In the genomic region with DNA sequence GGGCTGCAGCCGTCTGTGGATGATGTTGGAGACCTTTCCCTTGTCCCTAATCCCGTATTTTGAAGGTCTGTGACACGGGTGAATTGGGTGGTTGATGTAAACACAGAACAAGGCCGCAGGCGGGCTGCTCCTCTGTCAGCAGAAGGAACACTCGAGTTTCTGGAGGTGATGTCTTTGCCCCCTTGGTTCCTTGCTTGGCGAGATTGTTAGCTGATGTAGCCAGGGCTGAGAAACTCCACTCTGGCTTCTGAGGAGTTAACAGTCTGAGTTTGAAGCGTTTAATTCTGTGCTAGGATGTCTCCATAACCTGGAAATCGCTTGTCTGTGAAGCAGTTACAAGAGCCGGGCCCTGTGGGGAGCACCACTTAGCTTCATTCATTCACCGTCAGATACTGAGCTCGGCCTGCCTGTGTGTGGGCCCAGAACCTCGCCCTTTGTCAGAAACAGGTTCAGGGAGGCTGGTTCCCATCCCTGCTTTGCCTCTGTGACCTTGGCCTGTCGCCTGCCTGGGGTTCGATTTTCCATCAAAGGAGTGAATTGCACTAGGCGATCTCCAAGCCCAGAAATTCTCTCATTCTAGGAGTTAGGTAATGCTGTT, we compare ENCODE assay signal across 8 cellular contexts. TPM values are rescaled to one million over a fixed set of nuclear protein-coding genes. Genes with fewer than 3 reads are reported as not detected.
DNase-seq lines count a peak whose midpoint lies in the region; ATAC-seq, FAIRE-seq and TF ChIP-seq lines count a peak whose summit lies in the region.

No MANE protein-coding gene starts in this region.

- POLR2A ChIA-PET in CD4-positive, alpha-beta T cell (lab: Charles Lee): interaction anchor here (0.9 to 3.6 kb wide), 9 partner anchors 10 to 448 kb away, joined by 3 to 67 read pairs (median 7); a partner anchor contains a TSS

- no peak for DNase-seq in CD4-positive, alpha-beta T cell
- DNase-seq in LNCaP clone FGC (ENCODE audit: low read depth): no peak
- no peak for DNase-seq in kidney
- no peak for DNase-seq in stimulated activated naive B cell treated with anti-CD40 and anti-IgM and Interleukin-4, amounts not matched to agents 10 μg/mL and 1 μg/mL and 100 μg/mL, for 72 hours
- DNase-seq in HTR-8/SVneo (ENCODE audit: insufficient read length, low spot score): no peak
- no peak for DNase-seq in cerebellum (ENCODE audit: low spot score)
- no peak for DNase-seq in NCI-H510A treated with DMSO at 0.1 percent for 48 hours (lab: John Stamatoyannopoulos, UW)

- H3K4me1 Mint-ChIP-seq in CD4-positive, alpha-beta T cell (ENCODE audit: low read depth): peaks cover 38% of the 10 kb centered on the region
- peaks cover 52% of the 10 kb centered on the region for H3K4me1 Mint-ChIP-seq in brain
- peaks cover 17 to 30% of the 10 kb centered on the region in 2 donors for H3K4me1 Mint-ChIP-seq in stimulated activated naive B cell treated with anti-CD40 and anti-IgM and Interleukin-4, amounts not matched to agents 10 μg/mL and 1 μg/mL and 100 μg/mL, for 72 hours

- no peak overlapping the region for H3K27ac ChIP-seq in CD4-positive, alpha-beta T cell (ENCODE audit: low read depth, low read length)
- no peak overlapping the region for H3K27ac ChIP-seq in kidney (ENCODE audit: low read depth in 2 of 2, low read length in 2 of 2)

- peak overlapping the region; percentile 97 for H3K27ac Mint-ChIP-seq in CD4-positive, alpha-beta T cell
- peak overlapping the region; percentile 87 to 98 (median 96) for H3K27ac Mint-ChIP-seq in brain
- peak overlapping the region; percentile 96 for H3K27ac Mint-ChIP-seq in stimulated activated naive B cell treated with anti-CD40 and anti-IgM and Interleukin-4, amounts not matched to agents 10 μg/mL and 1 μg/mL and 100 μg/mL, for 72 hours

- CTCF ChIA-PET in CD4-positive, alpha-beta T cell (lab: Charles Lee): interaction anchor here (5.1 kb wide), 1 partner anchor 30 kb away, joined by 39 read pairs; a partner anchor contains a TSS

- H3K4me3 ChIP-seq in LNCaP clone FGC (ENCODE audit: low read depth, low read length): peak overlapping the region; percentile 95
- H3K4me3 ChIP-seq in kidney (ENCODE audit: low read length in 2 of 2): peak overlapping the region; percentile 77 to 78

- FAIRE-seq in kidney (lab: Jason Lieb, UNC): no peak
- no peak for FAIRE-seq in HTR-8/SVneo (lab: Jason Lieb, UNC)

- no peaks in the 10 kb centered on the region for H3K27me3 ChIP-seq in CD4-positive, alpha-beta T cell (ENCODE audit: control insufficient read depth, insufficient read depth, low read length)

- H3K4me1 ChIP-seq in kidney (ENCODE audit: control insufficient read depth in 1 of 2, insufficient read depth in 1 of 2, low read depth in 1 of 2, low read length in 2 of 2): peaks cover 10 to 12% of the 10 kb centered on the region in 2 donors

- H3K36me3 Mint-ChIP-seq in CD4-positive, alpha-beta T cell (ENCODE audit: low read depth): peaks cover 26% of the 10 kb centered on the region
- no peaks in the 10 kb centered on the region for H3K36me3 Mint-ChIP-seq in brain
- peaks cover 25 to 31% of the 10 kb centered on the region in 2 donors for H3K36me3 Mint-ChIP-seq in stimulated activated naive B cell treated with anti-CD40 and anti-IgM and Interleukin-4, amounts not matched to agents 10 μg/mL and 1 μg/mL and 100 μg/mL, for 72 hours

- no peaks in the 10 kb centered on the region for H3K9me3 Mint-ChIP-seq in CD4-positive, alpha-beta T cell
- peaks cover 0 to 3% (median 2%) of the 10 kb centered on the region in 5 experiments for H3K9me3 Mint-ChIP-seq in brain
- no peaks in the 10 kb centered on the region for H3K9me3 Mint-ChIP-seq in stimulated activated naive B cell treated with anti-CD40 and anti-IgM and Interleukin-4, amounts not matched to agents 10 μg/mL and 1 μg/mL and 100 μg/mL, for 72 hours

- no peaks in the 10 kb centered on the region for H3K9me3 ChIP-seq in CD4-positive, alpha-beta T cell (ENCODE audit: control insufficient read depth, low read length)
- H3K9me3 ChIP-seq in kidney (ENCODE audit: control insufficient read depth in 1 of 2, low read length in 2 of 2): no peaks in the 10 kb centered on the region

- H3K4me3 Mint-ChIP-seq in CD4-positive, alpha-beta T cell: peak overlapping the region; percentile 93
- peak overlapping the region; percentile 87 to 99 (median 97) for H3K4me3 Mint-ChIP-seq in brain
- H3K4me3 Mint-ChIP-seq in stimulated activated naive B cell treated with anti-CD40 and anti-IgM and Interleukin-4, amounts not matched to agents 10 μg/mL and 1 μg/mL and 100 μg/mL, for 72 hours: peak overlapping the region; percentile 85 to 99

- H3K27me3 Mint-ChIP-seq in CD4-positive, alpha-beta T cell: no peaks in the 10 kb centered on the region
- peaks cover 5% of the 10 kb centered on the region for H3K27me3 Mint-ChIP-seq in brain
- H3K27me3 Mint-ChIP-seq in stimulated activated naive B cell treated with anti-CD40 and anti-IgM and Interleukin-4, amounts not matched to agents 10 μg/mL and 1 μg/mL and 100 μg/mL, for 72 hours: no peaks in the 10 kb centered on the region

- no peak for ATAC-seq in CD4-positive, alpha-beta T cell (ENCODE audit: poor library complexity)
- no peak for ATAC-seq in stimulated activated naive B cell treated with anti-CD40 and anti-IgM and Interleukin-4, amounts not matched to agents 10 μg/mL and 1 μg/mL and 100 μg/mL, for 72 hours (replicated peaks)

- peak overlapping the region; percentile 63 to 75 for H3K9ac ChIP-seq in kidney (ENCODE audit: low read length in 2 of 2)

- no peak for TF ChIP-seq CTCF in CD4-positive, alpha-beta T cell (IDR thresholded peaks at IDR 0.05)
- TF ChIP-seq CTCF in LNCaP clone FGC (IDR thresholded peaks at IDR 0.05; ENCODE audit: control insufficient read depth, extremely low read depth, insufficient read depth) (no peak), brain (conservative IDR thresholded peaks at IDR 0.05) (no peak), kidney (IDR thresholded peaks at IDR 0.05; ENCODE audit: borderline replicate concordance, extremely low read depth, insufficient read depth) (no peak)

- no peaks in the 10 kb centered on the region for H3K36me3 ChIP-seq in kidney (ENCODE audit: control insufficient read depth in 1 of 2, insufficient read depth in 2 of 2, low read length in 2 of 2)

- intact Hi-C loops in CD4-positive, alpha-beta T cell (cut with DNase I, micrococcal nuclease): loop anchor here (5.0 kb wide), 5 partner anchors 65 to 400 kb away; a partner anchor contains a TSS
- intact Hi-C loops in kidney (cut with DNase I): no loop called here

RNA-seq across cellular contexts. Expression of a gene that starts 1.3 kb away (rescaled TPM):
- 100 to 1,000 TPM; 290 to 297 TPM for total RNA-seq in CD4-positive, alpha-beta T cell
- polyA plus RNA-seq in brain (ENCODE audit: insufficient read depth, low read depth, low replicate concordance) (83.0 TPM), kidney (ENCODE audit: insufficient read depth, low read depth, low replicate concordance) (10.6 TPM)
- total RNA-seq in kidney (67.7 TPM), cerebellum (85.3 TPM)

RNA-seq across cellular contexts. Expression of a gene that starts 29.2 kb away (rescaled TPM):
- 1 to 10 TPM; 2.5 to 3.2 TPM for total RNA-seq in CD4-positive, alpha-beta T cell
- polyA plus RNA-seq in brain (ENCODE audit: insufficient read depth, low read depth, low replicate concordance) (162 TPM), kidney (ENCODE audit: insufficient read depth, low read depth, low replicate concordance) (32.8 TPM)
- total RNA-seq in kidney (89.3 TPM), cerebellum (23.3 TPM)
